In the genomic region with DNA sequence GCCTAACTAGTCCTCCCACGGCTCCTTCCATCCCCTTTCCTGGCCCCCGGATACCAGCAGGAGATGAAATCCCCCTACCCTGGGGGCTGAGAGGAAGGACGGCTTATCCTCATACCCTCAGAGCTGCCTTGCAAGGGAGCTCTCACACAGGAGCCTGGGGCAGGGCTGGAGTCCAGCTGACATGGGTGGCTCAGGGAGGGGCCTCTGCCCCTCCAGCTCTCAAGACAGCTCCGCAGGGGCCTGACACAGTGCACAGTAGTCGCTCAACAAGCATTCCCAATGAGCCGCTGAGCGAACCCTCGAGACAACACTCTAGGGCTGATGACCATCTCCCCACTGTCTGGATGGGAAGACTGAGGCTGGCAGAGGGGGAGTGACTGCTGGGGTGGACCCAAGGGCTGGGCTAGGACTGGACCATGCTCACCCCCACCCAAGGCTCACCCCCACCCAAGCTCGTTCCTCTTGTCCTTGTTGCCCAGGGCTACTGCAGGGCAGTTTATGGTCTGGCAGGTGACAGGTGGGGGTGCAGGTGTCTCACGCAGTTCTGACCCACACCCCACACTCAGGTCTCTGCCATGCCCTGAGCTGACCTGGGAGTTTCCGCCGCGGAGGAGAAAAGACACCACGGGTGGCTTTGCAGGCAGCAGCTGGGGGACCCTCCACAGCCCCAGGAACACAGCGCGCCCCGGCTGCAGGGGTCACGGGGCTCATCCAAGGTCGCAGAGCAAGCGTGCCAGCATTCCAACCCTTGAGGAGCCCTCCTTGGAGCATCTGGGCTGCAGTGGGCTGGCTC, we compare ENCODE assay signal across 1 cellular context.
TF ChIP-seq lines count a peak whose summit lies in the region.

No MANE protein-coding gene starts in this region.

TF ChIP-seq in IMR-90, 13 proteins besides CTCF, POLR2A, EP300 and RAD21 (continued from another document):
- TF ChIP-seq RCOR1 (IDR thresholded peaks at IDR 0.05; ENCODE audit: insufficient replicate concordance, low read length) (no peak), MAFK (IDR thresholded peaks at IDR 0.05; ENCODE audit: low read depth, low read length) (no peak)
